Comparison of ENCODE assay signal across 8 cellular contexts in the genomic region with DNA sequence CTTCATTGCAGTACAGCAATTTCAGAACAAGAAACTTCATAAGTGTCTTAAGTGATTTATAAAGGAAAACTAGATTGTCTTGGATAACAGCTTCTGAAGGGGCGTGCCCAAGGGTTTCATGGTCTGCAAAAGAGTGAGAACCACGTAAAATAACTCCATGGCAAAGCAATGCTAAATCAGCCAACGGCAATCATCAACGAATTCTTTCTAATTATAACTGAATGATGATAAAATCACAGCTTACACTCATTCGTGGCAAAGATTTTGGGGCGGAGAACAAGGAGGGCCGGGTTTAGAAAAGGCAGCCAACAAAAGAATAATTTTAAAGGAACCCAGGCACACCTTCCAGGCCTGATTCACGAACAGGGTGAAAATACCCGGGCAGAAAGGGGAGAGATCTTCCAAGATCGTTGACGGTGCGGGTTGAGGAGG. TPM values are rescaled to one million over a fixed set of nuclear protein-coding genes. Genes with fewer than 3 reads are reported as not detected.
DNase-seq lines count a peak whose midpoint lies in the region; ATAC-seq, FAIRE-seq and TF ChIP-seq lines count a peak whose summit lies in the region.

No MANE protein-coding gene starts in this region.

- WGBS in liver, result under 1% methylated on average over 12 of the region's 12 CpGs
- 0 to 1% methylated on average over 12 of the region's 12 CpGs for WGBS in testis, 2 donors

- peak overlapping the region; percentile 83 for H3K9ac ChIP-seq in OCI-LY1 (ENCODE audit: low read length)
- peak overlapping the region; percentile 44 to 92 for H3K9ac ChIP-seq in liver (ENCODE audit: low read depth in 1 of 2, low read length in 2 of 2)

- H3K36me3 ChIP-seq in OCI-LY1 (ENCODE audit: insufficient read depth, low read length) (no peaks in the 10 kb centered on the region), liver (ENCODE audit: control insufficient read depth in 4 of 4, insufficient read depth in 3 of 4, low read depth in 1 of 4, low read length in 3 of 4) (no peaks in the 10 kb centered on the region), testis (ENCODE audit: low read depth, missing control alignments) (no peaks in the 10 kb centered on the region)

- H3K4me3 ChIP-seq in GM12875 (ENCODE audit: low read depth, low read length), result peak overlapping the region; percentile 85
- H3K4me3 ChIP-seq in OCI-LY1 (ENCODE audit: low read depth, low read length, poor library complexity, severe bottlenecking), result peak overlapping the region; percentile 85
- peak overlapping the region; percentile 79 to 96 (median 94) for H3K4me3 ChIP-seq in liver (ENCODE audit: low read depth in 1 of 3, low read length in 3 of 3)
- peak overlapping the region; percentile 68 to 92 for H3K4me3 ChIP-seq in testis

- H3K27ac ChIP-seq in 22Rv1 (peak overlapping the region; percentile 76), OCI-LY1 (ENCODE audit: low read depth, low read length, poor library complexity, severe bottlenecking) (peak overlapping the region; percentile 36), liver (ENCODE audit: low read depth in 1 of 2, low read length in 2 of 2) (peak overlapping the region; percentile 89 to 90), testis (peak overlapping the region; percentile 91 to 94)

- H3K4me1 ChIP-seq in OCI-LY1 (ENCODE audit: insufficient read depth, low read length, severe bottlenecking) (peaks cover 38% of the 10 kb centered on the region), liver (ENCODE audit: control insufficient read depth in 4 of 4, insufficient read depth in 4 of 4, low read length in 3 of 4) (peaks cover 2 to 37% (median 12%) of the 10 kb centered on the region in 4 donors), testis (peaks cover 9% of the 10 kb centered on the region)

- no peak for TF ChIP-seq RAD21 in liver (IDR thresholded peaks at IDR 0.05)

- peak overlapping the region; percentile 92 for H3K4me2 ChIP-seq in OCI-LY1 (ENCODE audit: low read length)

- TF ChIP-seq CTCF in 22Rv1 (IDR thresholded peaks at IDR 0.05), result no peak
- TF ChIP-seq CTCF in GM12875 (IDR thresholded peaks at IDR 0.05; ENCODE audit: borderline replicate concordance, insufficient read depth, low read depth, low read length), result no peak
- no peak for TF ChIP-seq CTCF in OCI-LY1 (IDR thresholded peaks at IDR 0.05; ENCODE audit: low read length)
- TF ChIP-seq CTCF in liver (IDR thresholded peaks at IDR 0.05; ENCODE audit: low read depth, low read length, missing input control), result no peak
- no peak for TF ChIP-seq CTCF in testis (IDR thresholded peaks at IDR 0.05)

- TF ChIP-seq POLR2A in testis (IDR thresholded peaks at IDR 0.05), result no peak

- H3K9me3 ChIP-seq in OCI-LY1 (ENCODE audit: low read length), result no peaks in the 10 kb centered on the region
- no peaks in the 10 kb centered on the region for H3K9me3 ChIP-seq in liver (ENCODE audit: control insufficient read depth in 4 of 4, low read length in 3 of 4)
- no peaks in the 10 kb centered on the region for H3K9me3 ChIP-seq in testis

- peaks cover 13% of the 10 kb centered on the region; the same call in 1 of the 2 replicates for H3K79me2 ChIP-seq in OCI-LY1 (ENCODE audit: insufficient read depth, low read length)

- H3K9me2 ChIP-seq in OCI-LY1 (ENCODE audit: low read depth, low read length), result no peaks in the 10 kb centered on the region

- DNase-seq in central memory CD4-positive, alpha-beta T cell, result peak; percentile 35
- DNase-seq in testis (peak; percentile 16), RCC 7860 (ENCODE audit: low spot score) (no peak)

- intact Hi-C loops in testis (cut with DNase I; ENCODE audit: low total_unique reads), result no loop called here

- no peak for ATAC-seq in HG03342 (IDR thresholded peaks at IDR 0.05; ENCODE audit: unreplicated experiment)

- no peaks in the 10 kb centered on the region for H3K27me3 ChIP-seq in OCI-LY1 (ENCODE audit: insufficient read depth, low read length)
- no peaks in the 10 kb centered on the region for H3K27me3 ChIP-seq in liver (ENCODE audit: control insufficient read depth in 4 of 4, insufficient read depth in 4 of 4, low read length in 3 of 4)
- H3K27me3 ChIP-seq in testis, result no peaks in the 10 kb centered on the region

- no peaks in the 10 kb centered on the region for H3F3A ChIP-seq in OCI-LY1 (ENCODE audit: insufficient read depth, low read length)

- FAIRE-seq in RCC 7860 (lab: Jason Lieb, UNC), result no peak

- H4K20me1 ChIP-seq in OCI-LY1 (ENCODE audit: insufficient read depth, low read length), result no peaks in the 10 kb centered on the region

- peak overlapping the region; percentile 64; the same call in 1 of the 2 replicates for H2AFZ ChIP-seq in OCI-LY1 (ENCODE audit: low read length)

TF ChIP-seq in liver, 16 proteins besides CTCF, POLR2A, EP300 and RAD21:
- TF ChIP-seq, protein P1, sequence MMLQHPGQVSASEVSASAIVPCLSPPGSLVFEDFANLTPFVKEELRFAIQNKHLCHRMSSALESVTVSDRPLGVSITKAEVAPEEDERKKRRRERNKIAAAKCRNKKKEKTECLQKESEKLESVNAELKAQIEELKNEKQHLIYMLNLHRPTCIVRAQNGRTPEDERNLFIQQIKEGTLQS (IDR thresholded peaks at IDR 0.05), result no peak
- TF ChIP-seq YY1 (IDR thresholded peaks at IDR 0.05), result no peak

RNA-seq across cellular contexts. Expression of gene ZBTB41, which starts 0.6 kb away (rescaled TPM):
- total RNA-seq in liver (1 to 10 TPM; 4.6 to 5.9 TPM), testis (10 to 100 TPM; 14.3 to 14.6 TPM)
- polyA plus RNA-seq in liver (1 to 10 TPM; 1.7 TPM), testis (ENCODE audit: insufficient read depth, low read depth, low replicate concordance) (4.9 TPM)

RNA-seq across cellular contexts. Expression of gene ASPM, which starts 54.0 kb away (rescaled TPM):
- total RNA-seq in liver (10 to 100 TPM in 1 of 2 donors, under 1 TPM in 1; 0.17 to 45.3 TPM), testis (10 to 100 TPM; 10.6 to 13.4 TPM)
- polyA plus RNA-seq in liver (1 to 10 TPM in 1 of 2 donors, under 1 TPM in 1; 0.49 to 1.2 TPM), testis (ENCODE audit: insufficient read depth, low read depth, low replicate concordance) (1.6 TPM)

Comparison
In these comparisons a context has a peak if more than half of its experiments do, and no peak if none do; other contexts are left out.
1. H3K27ac ChIP-seq: peak in every context shown above with its lines; median percentile 92 in testis; 90 in liver; 76 in 22Rv1; 36 in OCI-LY1.